In the genomic region with DNA sequence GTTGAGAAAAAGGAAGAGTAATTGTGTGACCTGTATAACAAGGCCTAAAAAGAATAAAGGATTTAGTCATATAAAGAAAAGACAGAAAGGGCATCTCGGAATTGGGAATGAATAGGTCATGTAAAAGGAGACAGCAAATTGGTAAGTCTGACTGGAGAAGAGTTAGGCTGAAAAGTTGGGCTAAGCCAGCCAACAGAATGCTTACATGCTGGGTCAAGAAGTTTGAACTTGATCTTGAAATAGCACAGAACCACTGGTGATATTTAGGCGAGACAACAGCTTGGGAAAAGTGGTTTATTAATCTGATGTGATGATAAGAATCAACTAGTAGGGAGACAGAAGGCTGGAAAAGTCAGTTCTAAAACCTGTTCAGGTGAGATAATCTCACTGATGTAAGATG, we compare ENCODE assay signal across 1 cellular context.
TF ChIP-seq lines count a peak whose summit lies in the region.

No MANE protein-coding gene starts in this region.

TF ChIP-seq in WTC11, 78 proteins besides CTCF, POLR2A, EP300 and RAD21 (continued from another document):
- TF ChIP-seq, protein P1, sequence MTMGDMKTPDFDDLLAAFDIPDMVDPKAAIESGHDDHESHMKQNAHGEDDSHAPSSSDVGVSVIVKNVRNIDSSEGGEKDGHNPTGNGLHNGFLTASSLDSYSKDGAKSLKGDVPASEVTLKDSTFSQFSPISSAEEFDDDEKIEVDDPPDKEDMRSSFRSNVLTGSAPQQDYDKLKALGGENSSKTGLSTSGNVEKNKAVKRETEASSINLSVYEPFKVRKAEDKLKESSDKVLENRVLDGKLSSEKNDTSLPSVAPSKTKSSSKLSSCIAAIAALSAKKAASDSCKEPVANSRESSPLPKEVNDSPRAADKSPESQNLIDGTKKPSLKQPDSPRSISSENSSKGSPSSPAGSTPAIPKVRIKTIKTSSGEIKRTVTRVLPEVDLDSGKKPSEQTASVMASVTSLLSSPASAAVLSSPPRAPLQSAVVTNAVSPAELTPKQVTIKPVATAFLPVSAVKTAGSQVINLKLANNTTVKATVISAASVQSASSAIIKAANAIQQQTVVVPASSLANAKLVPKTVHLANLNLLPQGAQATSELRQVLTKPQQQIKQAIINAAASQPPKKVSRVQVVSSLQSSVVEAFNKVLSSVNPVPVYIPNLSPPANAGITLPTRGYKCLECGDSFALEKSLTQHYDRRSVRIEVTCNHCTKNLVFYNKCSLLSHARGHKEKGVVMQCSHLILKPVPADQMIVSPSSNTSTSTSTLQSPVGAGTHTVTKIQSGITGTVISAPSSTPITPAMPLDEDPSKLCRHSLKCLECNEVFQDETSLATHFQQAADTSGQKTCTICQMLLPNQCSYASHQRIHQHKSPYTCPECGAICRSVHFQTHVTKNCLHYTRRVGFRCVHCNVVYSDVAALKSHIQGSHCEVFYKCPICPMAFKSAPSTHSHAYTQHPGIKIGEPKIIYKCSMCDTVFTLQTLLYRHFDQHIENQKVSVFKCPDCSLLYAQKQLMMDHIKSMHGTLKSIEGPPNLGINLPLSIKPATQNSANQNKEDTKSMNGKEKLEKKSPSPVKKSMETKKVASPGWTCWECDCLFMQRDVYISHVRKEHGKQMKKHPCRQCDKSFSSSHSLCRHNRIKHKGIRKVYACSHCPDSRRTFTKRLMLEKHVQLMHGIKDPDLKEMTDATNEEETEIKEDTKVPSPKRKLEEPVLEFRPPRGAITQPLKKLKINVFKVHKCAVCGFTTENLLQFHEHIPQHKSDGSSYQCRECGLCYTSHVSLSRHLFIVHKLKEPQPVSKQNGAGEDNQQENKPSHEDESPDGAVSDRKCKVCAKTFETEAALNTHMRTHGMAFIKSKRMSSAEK (CRISPR knock-in tag; IDR thresholded peaks at IDR 0.05; ENCODE audit: borderline replicate concordance) = no peak
- TF ChIP-seq, protein P2, sequence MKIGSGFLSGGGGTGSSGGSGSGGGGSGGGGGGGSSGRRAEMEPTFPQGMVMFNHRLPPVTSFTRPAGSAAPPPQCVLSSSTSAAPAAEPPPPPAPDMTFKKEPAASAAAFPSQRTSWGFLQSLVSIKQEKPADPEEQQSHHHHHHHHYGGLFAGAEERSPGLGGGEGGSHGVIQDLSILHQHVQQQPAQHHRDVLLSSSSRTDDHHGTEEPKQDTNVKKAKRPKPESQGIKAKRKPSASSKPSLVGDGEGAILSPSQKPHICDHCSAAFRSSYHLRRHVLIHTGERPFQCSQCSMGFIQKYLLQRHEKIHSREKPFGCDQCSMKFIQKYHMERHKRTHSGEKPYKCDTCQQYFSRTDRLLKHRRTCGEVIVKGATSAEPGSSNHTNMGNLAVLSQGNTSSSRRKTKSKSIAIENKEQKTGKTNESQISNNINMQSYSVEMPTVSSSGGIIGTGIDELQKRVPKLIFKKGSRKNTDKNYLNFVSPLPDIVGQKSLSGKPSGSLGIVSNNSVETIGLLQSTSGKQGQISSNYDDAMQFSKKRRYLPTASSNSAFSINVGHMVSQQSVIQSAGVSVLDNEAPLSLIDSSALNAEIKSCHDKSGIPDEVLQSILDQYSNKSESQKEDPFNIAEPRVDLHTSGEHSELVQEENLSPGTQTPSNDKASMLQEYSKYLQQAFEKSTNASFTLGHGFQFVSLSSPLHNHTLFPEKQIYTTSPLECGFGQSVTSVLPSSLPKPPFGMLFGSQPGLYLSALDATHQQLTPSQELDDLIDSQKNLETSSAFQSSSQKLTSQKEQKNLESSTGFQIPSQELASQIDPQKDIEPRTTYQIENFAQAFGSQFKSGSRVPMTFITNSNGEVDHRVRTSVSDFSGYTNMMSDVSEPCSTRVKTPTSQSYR (CRISPR knock-in tag; IDR thresholded peaks at IDR 0.05) = no peak
- TF ChIP-seq, protein P3, sequence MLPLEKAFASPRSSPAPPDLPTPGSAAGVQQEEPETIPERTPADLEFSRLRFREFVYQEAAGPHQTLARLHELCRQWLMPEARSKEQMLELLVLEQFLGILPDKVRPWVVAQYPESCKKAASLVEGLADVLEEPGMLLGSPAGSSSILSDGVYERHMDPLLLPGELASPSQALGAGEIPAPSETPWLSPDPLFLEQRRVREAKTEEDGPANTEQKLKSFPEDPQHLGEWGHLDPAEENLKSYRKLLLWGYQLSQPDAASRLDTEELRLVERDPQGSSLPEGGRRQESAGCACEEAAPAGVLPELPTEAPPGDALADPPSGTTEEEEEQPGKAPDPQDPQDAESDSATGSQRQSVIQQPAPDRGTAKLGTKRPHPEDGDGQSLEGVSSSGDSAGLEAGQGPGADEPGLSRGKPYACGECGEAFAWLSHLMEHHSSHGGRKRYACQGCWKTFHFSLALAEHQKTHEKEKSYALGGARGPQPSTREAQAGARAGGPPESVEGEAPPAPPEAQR (CRISPR knock-in tag; IDR thresholded peaks at IDR 0.05) = no peak
